In the genomic region with DNA sequence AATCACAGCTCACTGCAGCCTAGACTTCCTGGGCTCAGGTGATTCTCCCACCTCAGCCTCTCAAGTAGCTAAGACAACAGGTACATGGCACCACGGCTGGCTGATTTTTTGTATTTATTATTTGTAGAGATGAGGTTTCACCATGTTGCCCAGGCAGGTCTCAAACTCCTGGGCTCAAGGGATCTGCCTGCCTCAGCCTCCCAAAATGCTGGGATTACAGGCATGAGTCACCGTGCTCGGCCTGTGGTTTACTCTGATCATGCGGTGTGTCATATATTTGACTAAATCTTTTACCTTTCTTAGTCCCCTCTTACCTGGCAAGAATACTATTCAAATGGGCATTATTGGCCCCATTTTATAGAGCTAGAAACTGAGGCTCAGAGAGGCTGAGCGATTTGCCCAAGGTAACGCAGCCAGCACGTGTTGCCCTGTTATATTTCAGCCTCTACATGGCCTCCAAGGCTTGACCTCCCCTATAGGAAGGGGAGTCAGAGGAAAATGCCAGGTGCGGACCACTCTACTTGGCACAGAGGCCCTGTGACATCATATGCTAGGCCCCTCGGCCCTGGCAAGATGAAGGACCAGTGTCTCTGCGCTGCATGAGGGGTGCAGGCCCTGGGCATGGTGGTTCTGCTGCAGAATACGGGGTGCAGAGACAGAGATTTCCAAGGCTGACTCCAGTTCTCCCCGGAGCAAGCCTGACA, we compare ENCODE assay signal across 14 cellular contexts. TPM values are rescaled to one million over a fixed set of nuclear protein-coding genes. Genes with fewer than 3 reads are reported as not detected.
DNase-seq lines count a peak whose midpoint lies in the region; ATAC-seq, FAIRE-seq and TF ChIP-seq lines count a peak whose summit lies in the region.
"Had no signal": no experiment of that assay in that cellular context is flagged by ENCODE, and none has a peak within 500 bp of the region (broad histone marks: within the 10 kb centered on the region; RNA-seq: fewer than 3 reads in every experiment).

No MANE protein-coding gene starts in this region.

- CTCF ChIA-PET in MCF 10A (lab: Yijun Ruan, JAX) (interaction anchor here (0.6 kb wide), 1 partner anchor 51 kb away, joined by 3 read pairs; no protein-coding TSS in a partner anchor), HepG2 (lab: Yijun Ruan, JAX; ENCODE audit: low intra/inter-chr PET ratio, low total read pairs) (no interaction called here)
- CTCF ChIA-PET in activated naive CD4-positive, alpha-beta T cell treated with anti-CD3 and anti-CD28 coated beads, Interleukin-2, amount 10 ng/mL, durations not matched to agents 7 days and 5 days (lab: Charles Lee): interaction anchor here (1.4 kb wide), 1 partner anchor 37 kb away, joined by 3 read pairs; no protein-coding TSS in a partner anchor

- TF ChIP-seq CTCF in MCF 10A (IDR thresholded peaks at IDR 0.05; ENCODE audit: unreplicated experiment) (no peak), HepG2 (CRISPR knock-in tag; IDR thresholded peaks at IDR 0.05) (no peak), suprapubic skin (IDR thresholded peaks at IDR 0.05) (no peak)

- no peak for TF ChIP-seq EP300 in HepG2 (IDR thresholded peaks at IDR 0.05; ENCODE audit: low read depth in 2 of 2, low read length in 2 of 2)
- TF ChIP-seq EP300 in HepG2 (CRISPR knock-in tag; IDR thresholded peaks at IDR 0.05; ENCODE audit: borderline replicate concordance): no peak
- TF ChIP-seq EP300 in suprapubic skin (IDR thresholded peaks at IDR 0.05): no peak

- DNase-seq in HT1080 (ENCODE audit: low read depth): peak; percentile 44
- peak; percentile 50 for DNase-seq in MCF 10A (ENCODE audit: unreplicated experiment)
- no peak for DNase-seq in HepG2 (ENCODE audit: low spot score)
- DNase-seq in suprapubic skin (ENCODE audit: low spot score in 2 of 2): peak; percentile 55 to 66
- DNase-seq in inferior parietal cortex (ENCODE audit: extremely low spot score): no peak
- DNase-seq in H4 (ENCODE audit: low spot score): no peak
- DNase-seq in activated naive CD4-positive, alpha-beta T cell treated with anti-CD3 and anti-CD28 coated beads, Interleukin-2, amount 10 ng/mL, durations not matched to agents 7 days and 5 days: no peak
- DNase-seq: activated CD4-positive, alpha-beta memory T cell treated with anti-CD3 and anti-CD28 coated beads for 36 hours; activated naive CD4-positive, alpha-beta T cell treated with Interleukin-2 at 50 U/mL for 16 hours; GDM1; kidney glomerular epithelial cell; T1000 had no signal

- peak overlapping the region; percentile 23 for H3K27ac Mint-ChIP-seq in MCF 10A (ENCODE audit: low read depth, unreplicated experiment)
- no peak overlapping the region for H3K27ac Mint-ChIP-seq in activated naive CD4-positive, alpha-beta T cell treated with anti-CD3 and anti-CD28 coated beads, Interleukin-2, amount 10 ng/mL, durations not matched to agents 7 days and 5 days
- H3K27ac Mint-ChIP-seq: activated CD4-positive, alpha-beta memory T cell treated with anti-CD3 and anti-CD28 coated beads for 36 hours had no signal

- intact Hi-C loops in MCF 10A (cut with micrococcal nuclease): no loop called here
- intact Hi-C loops in HepG2 (cut with micrococcal nuclease; ENCODE audit: unreplicated experiment): no loop called here

- H3K27ac ChIP-seq in HepG2 (ENCODE audit: extremely low read length, insufficient read depth, low read length): no peak overlapping the region
- peak overlapping the region; percentile 84 for H3K27ac ChIP-seq in suprapubic skin

- H3K4me3 ChIP-seq in HepG2 (replicated peaks in 1 of 3; ENCODE audit: insufficient read depth in 1 of 3, low read depth in 2 of 3, low read length in 3 of 3) (no peak overlapping the region), suprapubic skin (no peak overlapping the region)

- in situ Hi-C loops in HepG2 (cut with HindIII; ENCODE audit: extremely low pct_ligation_motif_present, low pct_unique_long_range_greater_than_20kb): no loop called here

- H3K36me3 Mint-ChIP-seq in MCF 10A (ENCODE audit: insufficient read depth, unreplicated experiment): no peaks in the 10 kb centered on the region
- no peaks in the 10 kb centered on the region for H3K36me3 Mint-ChIP-seq in activated naive CD4-positive, alpha-beta T cell treated with anti-CD3 and anti-CD28 coated beads, Interleukin-2, amount 10 ng/mL, durations not matched to agents 7 days and 5 days
- H3K36me3 Mint-ChIP-seq: activated CD4-positive, alpha-beta memory T cell treated with anti-CD3 and anti-CD28 coated beads for 36 hours had no signal

- 85% methylated on average over 9 of the region's 12 CpGs for WGBS in HepG2 (ENCODE audit: low lambda C conversion rate)
- WGBS in suprapubic skin: 84% methylated on average over 12 of the region's 12 CpGs

- no TSS peak for BruUV-seq in MCF 10A (replicated peaks; lab: Mats Ljungman, UMichigan)
- no TSS peak for BruUV-seq in HepG2 (replicated peaks; lab: Mats Ljungman, UMichigan)

- POLR2A ChIA-PET in MCF 10A (lab: Yijun Ruan, JAX) (no interaction called here), HepG2 (lab: Yijun Ruan, JAX) (no interaction called here)

- TF ChIP-seq POLR2A in HepG2 (IDR thresholded peaks at IDR 0.05; ENCODE audit: insufficient read depth in 1 of 2, low read depth in 2 of 2, low read length in 2 of 2) (no peak), suprapubic skin (IDR thresholded peaks at IDR 0.05) (no peak)

- ATAC-seq in HepG2: no peak
- ATAC-seq in GM19463 (IDR thresholded peaks at IDR 0.05; ENCODE audit: unreplicated experiment): no peak

- no peak overlapping the region for H3K4me2 ChIP-seq in HepG2 (ENCODE audit: low read depth, low read length)

- no peaks in the 10 kb centered on the region for H3K27me3 Mint-ChIP-seq in MCF 10A (ENCODE audit: insufficient read depth, unreplicated experiment)
- H3K27me3 Mint-ChIP-seq in activated naive CD4-positive, alpha-beta T cell treated with anti-CD3 and anti-CD28 coated beads, Interleukin-2, amount 10 ng/mL, durations not matched to agents 7 days and 5 days: peaks cover 45% of the 10 kb centered on the region
- H3K27me3 Mint-ChIP-seq: activated CD4-positive, alpha-beta memory T cell treated with anti-CD3 and anti-CD28 coated beads for 36 hours had no signal

- H3K9me3 ChIP-seq in HepG2 (ENCODE audit: low read length): no peaks in the 10 kb centered on the region
- no peaks in the 10 kb centered on the region for H3K9me3 ChIP-seq in suprapubic skin

- H4K20me1 ChIP-seq in HepG2 (ENCODE audit: insufficient read depth, low read length): no peaks in the 10 kb centered on the region

- no peak overlapping the region for H3K4me3 Mint-ChIP-seq in MCF 10A (ENCODE audit: unreplicated experiment)
- no peak overlapping the region for H3K4me3 Mint-ChIP-seq in activated naive CD4-positive, alpha-beta T cell treated with anti-CD3 and anti-CD28 coated beads, Interleukin-2, amount 10 ng/mL, durations not matched to agents 7 days and 5 days
- H3K4me3 Mint-ChIP-seq: activated CD4-positive, alpha-beta memory T cell treated with anti-CD3 and anti-CD28 coated beads for 36 hours had no signal

- FAIRE-seq in HepG2 (lab: Jason Lieb, UNC): no peak

- H3K4me1 Mint-ChIP-seq in MCF 10A (ENCODE audit: insufficient read depth, unreplicated experiment): peaks cover 14% of the 10 kb centered on the region
- no peaks in the 10 kb centered on the region for H3K4me1 Mint-ChIP-seq in activated naive CD4-positive, alpha-beta T cell treated with anti-CD3 and anti-CD28 coated beads, Interleukin-2, amount 10 ng/mL, durations not matched to agents 7 days and 5 days

- no peaks in the 10 kb centered on the region for H3K79me2 ChIP-seq in HepG2 (ENCODE audit: insufficient read depth, low read length)

- H3K27me3 ChIP-seq in HepG2 (ENCODE audit: control insufficient read depth in 1 of 2, insufficient read depth in 2 of 2, low read length in 2 of 2): no peaks in the 10 kb centered on the region
- no peaks in the 10 kb centered on the region for H3K27me3 ChIP-seq in suprapubic skin

- no peaks in the 10 kb centered on the region; a peak in 1 of 5 replicates for H3K36me3 ChIP-seq in HepG2 (replicated peaks in 1 of 2; ENCODE audit: control insufficient read depth in 1 of 2, insufficient read depth in 2 of 2, low read length in 2 of 2)
- peaks cover 7% of the 10 kb centered on the region for H3K36me3 ChIP-seq in suprapubic skin

- H3K9ac ChIP-seq in HepG2 (ENCODE audit: insufficient read depth, low read depth, low read length): no peak overlapping the region

- no peak overlapping the region for H2AFZ ChIP-seq in HepG2 (ENCODE audit: low read length)

- no peak for TF ChIP-seq RAD21 in HepG2 (CRISPR knock-in tag; IDR thresholded peaks at IDR 0.05)

- H3K9me3 Mint-ChIP-seq in MCF 10A (ENCODE audit: unreplicated experiment): no peaks in the 10 kb centered on the region
- no peaks in the 10 kb centered on the region for H3K9me3 Mint-ChIP-seq in activated naive CD4-positive, alpha-beta T cell treated with anti-CD3 and anti-CD28 coated beads, Interleukin-2, amount 10 ng/mL, durations not matched to agents 7 days and 5 days
- H3K9me3 Mint-ChIP-seq: activated CD4-positive, alpha-beta memory T cell treated with anti-CD3 and anti-CD28 coated beads for 36 hours had no signal

- peaks cover 32% of the 10 kb centered on the region for H3K4me1 ChIP-seq in HepG2 (ENCODE audit: insufficient read depth, low read length)
- peaks cover 89% of the 10 kb centered on the region for H3K4me1 ChIP-seq in suprapubic skin

RNA-seq across cellular contexts. Expression of gene ZCCHC24, which starts 8.2 kb away (rescaled TPM):
- 6.4 and 9.4 TPM in 2 replicates for total RNA-seq in HT1080 (2014; rRNA removed; shearing (Covaris generic))
- polyA plus RNA-seq in HT1080 (2015; cell fraction: cytosol; rRNA removed): 17.4 and 19.6 TPM in 2 replicates
- 9.5 and 11.5 TPM in 2 replicates for polyA plus RNA-seq in HT1080 (2015; cell fraction: nucleus; rRNA removed)
- total RNA-seq in MCF 10A (2022) (2.8 and 3.1 TPM in 2 replicates), HepG2 (2016; rRNA removed; fragmentation: Illumina TruSeq; extraction: Trizol) (3.1 and 3.9 TPM in 2 replicates), suprapubic skin (10 to 100 TPM in 2 of 4 donors, 1 to 10 TPM in 2; 8.9 to 17.3 (median 12.8) TPM)
- total RNA-seq in HepG2 (2016; cell fraction: cytosol; rRNA removed; fragmentation: Illumina TruSeq; extraction: Trizol; ENCODE audit: low read depth): 0.62 and 0.81 TPM in 2 replicates
- total RNA-seq in HepG2 (2016; cell fraction: insoluble cytoplasmic fraction; rRNA removed; fragmentation: Illumina TruSeq; extraction: Trizol): 3.5 and 3.6 TPM in 2 replicates
- total RNA-seq in HepG2 (2016; cell fraction: membrane; rRNA removed; fragmentation: Illumina TruSeq; extraction: Trizol): 3.7 and 4.0 TPM in 2 replicates
- total RNA-seq in HepG2 (2016; cell fraction: nucleus; rRNA removed; fragmentation: Illumina TruSeq; extraction: Trizol): 2.4 and 2.5 TPM in 2 replicates
- polyA plus RNA-seq in HepG2 (2011; rRNA removed): 7.7 and 7.9 TPM in 2 replicates
- polyA plus RNA-seq in HepG2 (2011; cell fraction: cytosol; rRNA removed): 6.1 and 7.9 TPM in 2 replicates
- 5.9 and 9.2 TPM in 2 replicates for polyA plus RNA-seq in HepG2 (2011; cell fraction: nucleus; rRNA removed)
- polyA plus RNA-seq in HepG2 (2012): 3.8 and 4.0 TPM in 2 replicates
- polyA plus RNA-seq in HepG2 (2016; cell fraction: cytosol; fragmentation: Illumina TruSeq; extraction: Trizol; ENCODE audit: low read depth): 0.43 and 0.45 TPM in 2 replicates
- polyA plus RNA-seq in HepG2 (2016; cell fraction: insoluble cytoplasmic fraction; fragmentation: Illumina TruSeq; extraction: Trizol; ENCODE audit: low read depth): 5.1 and 5.5 TPM in 2 replicates
- polyA plus RNA-seq in HepG2 (2016; cell fraction: membrane; fragmentation: Illumina TruSeq; extraction: Trizol; ENCODE audit: low read depth): 2.8 and 3.1 TPM in 2 replicates
- 4.3 and 4.9 TPM in 2 replicates for polyA plus RNA-seq in HepG2 (2016; cell fraction: nucleus; fragmentation: Illumina TruSeq; extraction: Trizol; ENCODE audit: insufficient read depth, low read depth)
- 4.8 and 18.6 TPM in 2 replicates for polyA minus RNA-seq in HepG2 (2011; rRNA and poly(A)+ RNA removed; ENCODE audit: low replicate concordance)
- polyA minus RNA-seq in HepG2 (2011; cell fraction: cytosol; rRNA and poly(A)+ RNA removed): 7.8 and 8.3 TPM in 2 replicates
- 3.5 and 3.6 TPM in 2 replicates for polyA minus RNA-seq in HepG2 (2011; cell fraction: nucleus; rRNA and poly(A)+ RNA removed)
- 8.7 and 8.8 TPM in 2 replicates for total RNA-seq in H4 (2014; rRNA removed; shearing (Covaris generic))
- polyA plus RNA-seq: neural cell had no signal

Comparison
In these comparisons a context has a peak if more than half of its experiments do, and no peak if none do; other contexts are left out.
1. DNase-seq: peak in HT1080 (single experiment), MCF 10A (single experiment) and suprapubic skin (2 of 2); none in HepG2 (single experiment), inferior parietal cortex (single experiment), H4 (single experiment) and activated naive CD4-positive, alpha-beta T cell treated with anti-CD3 and anti-CD28 coated beads, Interleukin-2, amount 10 ng/mL, durations not matched to agents 7 days and 5 days (single experiment).